ENCODE assay signal across 8 cellular contexts in the genomic region with DNA sequence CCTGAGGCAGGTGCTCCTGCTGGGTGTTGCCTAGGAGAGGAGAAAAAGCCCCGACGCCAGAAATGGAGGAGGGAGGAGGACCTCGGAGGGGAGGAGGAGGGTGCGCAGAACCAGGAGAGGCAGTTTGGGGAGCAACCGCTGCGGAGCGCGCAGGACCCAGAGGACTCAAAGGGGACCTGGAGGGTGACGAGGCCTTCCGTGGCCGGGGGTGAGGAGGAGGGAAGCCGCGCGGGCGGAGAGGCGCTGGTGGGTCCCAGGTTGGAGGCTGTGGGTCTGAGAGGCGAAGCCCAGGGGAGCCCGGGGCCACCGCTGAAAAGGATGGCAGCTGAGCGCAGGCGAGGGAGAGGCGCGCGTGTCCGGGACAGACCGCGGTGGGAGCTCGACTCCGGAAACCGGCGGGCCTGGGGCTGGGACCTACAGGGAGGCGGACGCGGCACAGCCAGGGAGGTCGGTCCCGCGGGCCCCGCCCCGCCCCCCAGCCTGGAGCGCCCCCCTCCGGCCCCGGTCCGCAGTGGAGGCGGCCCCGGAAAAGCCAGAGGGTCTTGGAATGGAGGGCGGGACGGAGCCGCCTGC. TPM values are rescaled to one million over a fixed set of nuclear protein-coding genes. Genes with fewer than 3 reads are reported as not detected.
A peak's percentile ranks its signal among the peaks of the same experiment; 100 is the strongest.
DNase-seq lines count a peak whose midpoint lies in the region; ATAC-seq and TF ChIP-seq lines count a peak whose summit lies in the region.

No MANE protein-coding gene starts in this region.

- peak; percentile 14; the same call in 1 of the 2 replicates for TF ChIP-seq CTCF in BJ (IDR thresholded peaks at IDR 0.05; ENCODE audit: insufficient read depth, low read depth, low read length)

- H3K9me3 Mint-ChIP-seq in naive thymus-derived CD4-positive, alpha-beta T cell = no peaks in the 10 kb centered on the region

- CTCF ChIA-PET in BJ (lab: Yijun Ruan, JAX) = interaction anchor here (0.9 to 8.5 kb wide), 10 partner anchors 10 to 75 kb away, joined by 3 to 157 read pairs (median 6); partner anchors contain the start of genes HES4 and PERM1
- CTCF ChIA-PET in naive thymus-derived CD4-positive, alpha-beta T cell (lab: Charles Lee) = no interaction called here

- peaks cover 0 to 19% (median 5%) of the 10 kb centered on the region in 7 donors for H3K4me1 Mint-ChIP-seq in naive thymus-derived CD4-positive, alpha-beta T cell

- peak overlapping the region in 3 of 9 donors; percentile 31 to 56 (median 55) for H3K27ac Mint-ChIP-seq in naive thymus-derived CD4-positive, alpha-beta T cell

- no peaks in the 10 kb centered on the region for H3K9me3 ChIP-seq in duodenal mucosa (ENCODE audit: control insufficient read depth in 1 of 2, low read length in 2 of 2)
- H3K9me3 ChIP-seq in naive thymus-derived CD4-positive, alpha-beta T cell (ENCODE audit: control insufficient read depth in 2 of 3, low read length in 3 of 3) = no peaks in the 10 kb centered on the region

- no peak for DNase-seq in BJ (ENCODE audit: low read depth)
- peak; percentile 29 for DNase-seq in RPMI7951 (ENCODE audit: low read depth)
- peak in 2 of 9 donors; percentile 36 for DNase-seq in naive thymus-derived CD4-positive, alpha-beta T cell
- DNase-seq in occipital lobe (lab: John Stamatoyannopoulos, UW) = no peak
- DNase-seq in inferior parietal cortex (ENCODE audit: extremely low spot score) = no peak

- H3K36me3 Mint-ChIP-seq in naive thymus-derived CD4-positive, alpha-beta T cell = no peaks in the 10 kb centered on the region

- H3K4me3 ChIP-seq in BJ (ENCODE audit: low read depth, low read length) = peak overlapping the region; percentile 49
- peak overlapping the region; percentile 21 to 22 for H3K4me3 ChIP-seq in duodenal mucosa (ENCODE audit: low read depth in 1 of 2, low read length in 2 of 2)
- H3K4me3 ChIP-seq in naive thymus-derived CD4-positive, alpha-beta T cell (ENCODE audit: low read length) = peak overlapping the region; percentile 43

- H3K36me3 ChIP-seq in BJ (ENCODE audit: control insufficient read depth, insufficient read depth, low read length) (peaks cover 7% of the 10 kb centered on the region), duodenal mucosa (ENCODE audit: control insufficient read depth in 1 of 2, insufficient read depth in 2 of 2, low read length in 2 of 2) (no peaks in the 10 kb centered on the region)
- no peaks in the 10 kb centered on the region for H3K36me3 ChIP-seq in naive thymus-derived CD4-positive, alpha-beta T cell (ENCODE audit: control insufficient read depth in 2 of 3, insufficient read depth in 3 of 3, low read length in 3 of 3)

- POLR2A ChIA-PET in BJ (lab: Charles Lee) = no interaction called here
- POLR2A ChIA-PET in naive thymus-derived CD4-positive, alpha-beta T cell (lab: Charles Lee) = no interaction called here

- peaks cover 7 to 35% (median 13%) of the 10 kb centered on the region in 5 donors for H3K27me3 Mint-ChIP-seq in naive thymus-derived CD4-positive, alpha-beta T cell

- no peak overlapping the region for H3K9ac ChIP-seq in duodenal mucosa (ENCODE audit: low read depth in 1 of 2, low read length in 2 of 2)

- ATAC-seq in GM18868 (IDR thresholded peaks at IDR 0.05; ENCODE audit: unreplicated experiment) = peak; percentile 32
- ATAC-seq in HG03066 (IDR thresholded peaks at IDR 0.05; ENCODE audit: low read depth, unreplicated experiment) = peak; percentile 44
- peak; percentile 19 for ATAC-seq in naive thymus-derived CD4-positive, alpha-beta T cell

- H3K4me1 ChIP-seq in duodenal mucosa (ENCODE audit: control insufficient read depth in 1 of 2, insufficient read depth in 2 of 2, low read length in 2 of 2) = peaks cover 2 to 14% of the 10 kb centered on the region in 2 donors
- H3K4me1 ChIP-seq in naive thymus-derived CD4-positive, alpha-beta T cell (ENCODE audit: control insufficient read depth in 2 of 2, insufficient read depth in 2 of 2, low read length in 2 of 2) = peaks cover 4 to 16% of the 10 kb centered on the region in 2 donors

- intact Hi-C loops in naive thymus-derived CD4-positive, alpha-beta T cell (cut with micrococcal nuclease) = loop anchor here (1.0 to 2.0 kb wide), 5 partner anchors 10 to 46 kb away; partner anchors contain the start of gene ISG15 (in 1 of the 2)

- no peak overlapping the region for H3K27ac ChIP-seq in duodenal mucosa (ENCODE audit: low read depth, low read length)
- no peak overlapping the region for H3K27ac ChIP-seq in naive thymus-derived CD4-positive, alpha-beta T cell (ENCODE audit: low read depth, low read length)

- H3K4me3 Mint-ChIP-seq in naive thymus-derived CD4-positive, alpha-beta T cell = peak overlapping the region; percentile 52 to 89 (median 73)

- no peaks in the 10 kb centered on the region; the same call in 1 of the 2 replicates for H3K27me3 ChIP-seq in BJ (ENCODE audit: control insufficient read depth, insufficient read depth, low read length)
- H3K27me3 ChIP-seq in duodenal mucosa (ENCODE audit: control insufficient read depth in 1 of 2, insufficient read depth in 2 of 2, low read length in 2 of 2) = peaks cover 52 to 61% of the 10 kb centered on the region in 2 donors
- H3K27me3 ChIP-seq in naive thymus-derived CD4-positive, alpha-beta T cell (ENCODE audit: control insufficient read depth in 2 of 2, insufficient read depth in 2 of 2, low read length in 2 of 2) = peaks cover 3 to 16% of the 10 kb centered on the region in 2 donors

RNA-seq across cellular contexts. Expression of gene RNF223, which starts 15.1 kb away (rescaled TPM):
- not detected in 2 replicates for polyA plus RNA-seq in BJ (2011; rRNA removed)
- not detected in 2 replicates for polyA minus RNA-seq in BJ (2011; rRNA and poly(A)+ RNA removed)
- total RNA-seq in RPMI7951 (2014; rRNA removed; shearing (Covaris generic)) = not detected in 2 replicates
- under 1 TPM in 1 of 5 experiments, not detected in 4; 0.32 TPM for total RNA-seq in naive thymus-derived CD4-positive, alpha-beta T cell
- not detected for polyA plus RNA-seq in naive thymus-derived CD4-positive, alpha-beta T cell
- not detected for total RNA-seq in occipital lobe

RNA-seq across cellular contexts. Expression of gene AGRN, which starts 39.1 kb away (rescaled TPM):
- polyA plus RNA-seq in BJ (2011; rRNA removed) = 32.7 and 41.2 TPM in 2 replicates
- polyA minus RNA-seq in BJ (2011; rRNA and poly(A)+ RNA removed) = 20.4 and 22.9 TPM in 2 replicates
- 42.8 and 64.0 TPM in 2 replicates for total RNA-seq in RPMI7951 (2014; rRNA removed; shearing (Covaris generic))
- 10 to 100 TPM in 1 of 5 experiments, 1 to 10 TPM in 4; 1.8 to 10.9 (median 4.9) TPM for total RNA-seq in naive thymus-derived CD4-positive, alpha-beta T cell
- polyA plus RNA-seq in naive thymus-derived CD4-positive, alpha-beta T cell = 1 to 10 TPM in 1 of 2 donors, under 1 TPM in 1; 0.19 to 1.2 TPM
- 71.9 TPM for total RNA-seq in occipital lobe

RNA-seq across cellular contexts. Expression of gene ISG15, which starts 45.7 kb away (rescaled TPM):
- 73.0 and 86.8 TPM in 2 replicates for polyA plus RNA-seq in BJ (2011; rRNA removed)
- polyA minus RNA-seq in BJ (2011; rRNA and poly(A)+ RNA removed) = 8.7 and 9.7 TPM in 2 replicates
- total RNA-seq in RPMI7951 (2014; rRNA removed; shearing (Covaris generic)) = 77.9 and 78.8 TPM in 2 replicates
- total RNA-seq in naive thymus-derived CD4-positive, alpha-beta T cell = 100 to 1,000 TPM in 1 of 5 experiments, 10 to 100 TPM in 4; 17.4 to 227 (median 25.4) TPM
- 100 to 1,000 TPM; 114 to 218 TPM for polyA plus RNA-seq in naive thymus-derived CD4-positive, alpha-beta T cell
- 15.0 TPM for total RNA-seq in occipital lobe

RNA-seq across cellular contexts. Expression of gene C1orf159, which starts 56.9 kb away (rescaled TPM):
- polyA plus RNA-seq in BJ (2011; rRNA removed) = 4.3 and 8.9 TPM in 2 replicates
- 1.6 and 1.8 TPM in 2 replicates for polyA minus RNA-seq in BJ (2011; rRNA and poly(A)+ RNA removed)
- total RNA-seq in RPMI7951 (2014; rRNA removed; shearing (Covaris generic)) = 10.3 and 16.2 TPM in 2 replicates
- 10 to 100 TPM; 17.6 to 21.9 (median 19.6) TPM for total RNA-seq in naive thymus-derived CD4-positive, alpha-beta T cell
- 10 to 100 TPM in 1 of 2 donors, 1 to 10 TPM in 1; 6.4 to 10.5 TPM for polyA plus RNA-seq in naive thymus-derived CD4-positive, alpha-beta T cell
- 5.5 TPM for total RNA-seq in occipital lobe

RNA-seq across cellular contexts. Expression of gene HES4, which starts 59.1 kb away (rescaled TPM):
- 5.6 and 10.8 TPM in 2 replicates for polyA plus RNA-seq in BJ (2011; rRNA removed)
- 1.7 and 2.0 TPM in 2 replicates for polyA minus RNA-seq in BJ (2011; rRNA and poly(A)+ RNA removed)
- total RNA-seq in RPMI7951 (2014; rRNA removed; shearing (Covaris generic)) = 0.39 and 0.48 TPM in 2 replicates
- total RNA-seq in naive thymus-derived CD4-positive, alpha-beta T cell = 10 to 100 TPM in 2 of 5 experiments, under 1 TPM in 1, not detected in 2; 0.22 to 35.0 (median 18.8) TPM
- 1 to 10 TPM in 1 of 2 donors, under 1 TPM in 1; 0.61 to 1.8 TPM for polyA plus RNA-seq in naive thymus-derived CD4-positive, alpha-beta T cell
- total RNA-seq in occipital lobe = 15.1 TPM
